Comparison of ENCODE assay signal across 26 cellular contexts in genomic region chr13:28613562-28613961, GRCh38.
"Had no signal": no experiment of that assay in that cellular context is flagged by ENCODE, and none has a peak within 500 bp of the region (broad histone marks: within the 10 kb centered on the region; RNA-seq: fewer than 3 reads in every experiment).

No MANE protein-coding gene starts in this region.

- H3K9me3 ChIP-seq: adrenal gland, ascending aorta, left lung, neutrophil, pancreas, psoas muscle, right lobe of liver, stomach, suprapubic skin, tibial nerve had no signal

- H3K4me1 ChIP-seq: adrenal gland, ascending aorta, pancreas, psoas muscle, right lobe of liver, suprapubic skin, tibial nerve had no signal

- ATAC-seq: activated CD8-positive, alpha-beta T cell treated with anti-CD3 and anti-CD28 coated beads, Interleukin-2, amount 10 ng/mL, durations not matched to agents 7 days and 5 days; left lung; pancreas; psoas muscle; right lobe of liver; stimulated activated memory B cell treated with anti-CD40 and anti-IgM and Interleukin-4, amounts not matched to agents 10 μg/mL and 1 μg/mL and 100 μg/mL, for 72 hours; T-helper 17 cell had no signal

- H3K27ac ChIP-seq: adrenal gland, ascending aorta, brain microvascular endothelial cell, left lung, neutrophil, pancreas, psoas muscle, right lobe of liver, skin epidermis, stomach, suprapubic skin, tibial nerve had no signal

- H3K4me3 Mint-ChIP-seq: activated B cell treated with CpG ODN at 0.5 μM for 24 hours; activated CD8-positive, alpha-beta T cell treated with anti-CD3 and anti-CD28 coated beads, Interleukin-2, amount 10 ng/mL, durations not matched to agents 7 days and 5 days; endodermal cell; mesothelial cell of epicardium; nephron; stimulated activated memory B cell treated with anti-CD40 and anti-IgM and Interleukin-4, amounts not matched to agents 10 μg/mL and 1 μg/mL and 100 μg/mL, for 72 hours; T-helper 17 cell had no signal

- H3K27ac Mint-ChIP-seq: activated B cell treated with CpG ODN at 0.5 μM for 24 hours; activated CD8-positive, alpha-beta T cell treated with anti-CD3 and anti-CD28 coated beads, Interleukin-2, amount 10 ng/mL, durations not matched to agents 7 days and 5 days; activated naive CD4-positive, alpha-beta T cell treated with anti-CD3 and anti-CD28 coated beads, Interleukin-2, amount 50 U/mL, for 72 hours; endodermal cell; mesothelial cell of epicardium; nephron; stimulated activated memory B cell treated with anti-CD40 and anti-IgM and Interleukin-4, amounts not matched to agents 10 μg/mL and 1 μg/mL and 100 μg/mL, for 72 hours; T-helper 17 cell had no signal

- H3K4me3 ChIP-seq: adrenal gland, ascending aorta, left lung, lung, pancreas, psoas muscle, right lobe of liver, skin epidermis, stomach, suprapubic skin, tibial nerve had no signal

- H3K27me3 ChIP-seq: adrenal gland, ascending aorta, brain microvascular endothelial cell, left lung, pancreas, right lobe of liver, stomach, suprapubic skin, tibial nerve had no signal

- H3K9me3 Mint-ChIP-seq: activated B cell treated with CpG ODN at 0.5 μM for 24 hours; endodermal cell; mesothelial cell of epicardium; nephron; stimulated activated memory B cell treated with anti-CD40 and anti-IgM and Interleukin-4, amounts not matched to agents 10 μg/mL and 1 μg/mL and 100 μg/mL, for 72 hours had no signal

- H3K36me3 Mint-ChIP-seq: activated naive CD4-positive, alpha-beta T cell treated with anti-CD3 and anti-CD28 coated beads, Interleukin-2, amount 50 U/mL, for 72 hours; mesothelial cell of epicardium; stimulated activated memory B cell treated with anti-CD40 and anti-IgM and Interleukin-4, amounts not matched to agents 10 μg/mL and 1 μg/mL and 100 μg/mL, for 72 hours had no signal

- H3K4me1 Mint-ChIP-seq: activated B cell treated with CpG ODN at 0.5 μM for 24 hours; nephron; stimulated activated memory B cell treated with anti-CD40 and anti-IgM and Interleukin-4, amounts not matched to agents 10 μg/mL and 1 μg/mL and 100 μg/mL, for 72 hours had no signal

- DNase-seq: activated B cell treated with CpG ODN at 0.5 μM for 24 hours; activated CD4-positive, alpha-beta T cell treated with anti-CD3 and anti-CD28 coated beads for 4 hours; activated CD8-positive, alpha-beta T cell treated with anti-CD3 and anti-CD28 coated beads, Interleukin-2, amount 10 ng/mL, durations not matched to agents 7 days and 5 days; adrenal gland; brain microvascular endothelial cell; central memory CD4-positive, alpha-beta T cell; endodermal cell; foreskin fibroblast; kidney; left lung; pancreas; psoas muscle; right lobe of liver; stimulated activated CD4-positive, alpha-beta T cell treated with anti-CD3 and anti-CD28 coated beads, Interleukin-15, amount 100 ng/mL, for 24 hours; stomach; T-helper 17 cell had no signal

- H3K36me3 ChIP-seq: adrenal gland, ascending aorta, brain microvascular endothelial cell, left lung, neutrophil, pancreas, right lobe of liver, stomach, suprapubic skin, tibial nerve had no signal

- H3K27me3 Mint-ChIP-seq: T-helper 17 cell had no signal
